1 cellular context compared by ENCODE assay signal in the genomic region with DNA sequence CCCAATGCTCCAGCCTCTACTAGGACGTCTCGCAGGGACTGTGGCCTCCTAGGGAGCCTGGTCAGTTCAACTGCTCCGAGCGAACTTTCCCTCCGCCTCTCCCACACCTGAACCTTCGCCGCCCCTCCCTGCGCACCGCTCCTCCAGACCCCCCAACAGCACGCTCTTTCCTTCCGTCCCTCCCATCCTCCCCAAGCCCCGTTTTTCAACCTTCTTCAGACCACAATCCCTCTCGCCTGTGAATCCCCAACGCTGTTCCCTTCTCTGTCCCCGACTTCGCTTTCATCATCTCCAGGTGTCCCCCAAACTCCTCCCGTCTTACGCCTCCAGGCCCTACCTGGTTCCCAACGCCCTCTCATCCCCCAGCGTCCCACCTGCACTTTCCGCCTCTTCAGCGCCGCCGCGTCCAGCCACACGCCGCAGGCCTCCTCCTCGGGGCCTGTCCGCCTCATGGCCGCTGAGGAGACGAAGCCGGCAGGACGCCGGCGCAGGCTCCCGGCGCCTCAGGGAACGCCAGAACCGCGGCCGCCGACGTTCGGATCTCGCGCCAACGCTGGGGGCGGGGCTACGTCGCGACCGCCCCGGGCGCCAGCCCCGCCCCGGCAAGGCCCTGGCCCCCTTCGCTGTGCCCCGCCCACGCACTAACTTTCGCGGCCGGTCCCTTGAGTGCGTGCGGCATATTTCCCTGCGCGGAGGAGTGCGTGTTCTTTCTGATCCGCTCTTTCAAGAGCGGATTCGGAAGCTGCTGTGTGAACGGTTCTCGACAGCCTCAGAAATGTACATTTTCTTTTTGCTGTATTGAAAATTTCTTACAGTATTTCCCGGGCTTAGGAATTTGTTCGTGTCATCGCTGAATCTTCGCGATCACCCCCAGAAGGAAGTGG.
A peak's percentile ranks its signal among the peaks of the same experiment; 100 is the strongest.
TF ChIP-seq lines count a peak whose summit lies in the region.

A gene with protein sequence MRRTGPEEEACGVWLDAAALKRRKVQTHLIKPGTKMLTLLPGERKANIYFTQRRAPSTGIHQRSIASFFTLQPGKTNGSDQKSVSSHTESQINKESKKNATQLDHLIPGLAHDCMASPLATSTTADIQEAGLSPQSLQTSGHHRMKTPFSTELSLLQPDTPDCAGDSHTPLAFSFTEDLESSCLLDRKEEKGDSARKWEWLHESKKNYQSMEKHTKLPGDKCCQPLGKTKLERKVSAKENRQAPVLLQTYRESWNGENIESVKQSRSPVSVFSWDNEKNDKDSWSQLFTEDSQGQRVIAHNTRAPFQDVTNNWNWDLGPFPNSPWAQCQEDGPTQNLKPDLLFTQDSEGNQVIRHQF (minus strand): TSS at position 552 of the 884 bp plus-strand sequence. CDS start 100 bp downstream, at position 452.

TF ChIP-seq in GM12878, 131 proteins besides CTCF, POLR2A, EP300 and RAD21 (continued from another document and continues in another):
- TF ChIP-seq, protein P1, sequence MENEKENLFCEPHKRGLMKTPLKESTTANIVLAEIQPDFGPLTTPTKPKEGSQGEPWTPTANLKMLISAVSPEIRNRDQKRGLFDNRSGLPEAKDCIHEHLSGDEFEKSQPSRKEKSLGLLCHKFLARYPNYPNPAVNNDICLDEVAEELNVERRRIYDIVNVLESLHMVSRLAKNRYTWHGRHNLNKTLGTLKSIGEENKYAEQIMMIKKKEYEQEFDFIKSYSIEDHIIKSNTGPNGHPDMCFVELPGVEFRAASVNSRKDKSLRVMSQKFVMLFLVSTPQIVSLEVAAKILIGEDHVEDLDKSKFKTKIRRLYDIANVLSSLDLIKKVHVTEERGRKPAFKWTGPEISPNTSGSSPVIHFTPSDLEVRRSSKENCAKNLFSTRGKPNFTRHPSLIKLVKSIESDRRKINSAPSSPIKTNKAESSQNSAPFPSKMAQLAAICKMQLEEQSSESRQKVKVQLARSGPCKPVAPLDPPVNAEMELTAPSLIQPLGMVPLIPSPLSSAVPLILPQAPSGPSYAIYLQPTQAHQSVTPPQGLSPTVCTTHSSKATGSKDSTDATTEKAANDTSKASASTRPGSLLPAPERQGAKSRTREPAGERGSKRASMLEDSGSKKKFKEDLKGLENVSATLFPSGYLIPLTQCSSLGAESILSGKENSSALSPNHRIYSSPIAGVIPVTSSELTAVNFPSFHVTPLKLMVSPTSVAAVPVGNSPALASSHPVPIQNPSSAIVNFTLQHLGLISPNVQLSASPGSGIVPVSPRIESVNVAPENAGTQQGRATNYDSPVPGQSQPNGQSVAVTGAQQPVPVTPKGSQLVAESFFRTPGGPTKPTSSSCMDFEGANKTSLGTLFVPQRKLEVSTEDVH (IDR thresholded peaks at IDR 0.05; ENCODE audit: low read depth, partially characterized antibody): no peak
- TF ChIP-seq NBN (IDR thresholded peaks at IDR 0.05) (peak; percentile 70), POLR2AphosphoS2 (IDR thresholded peaks at IDR 0.05; ENCODE audit: low read depth, low read length) (peak; percentile 78), NR2C1 (IDR thresholded peaks at IDR 0.05) (no peak), BRCA1 (IDR thresholded peaks at IDR 0.05; ENCODE audit: low read depth, low read length) (no peak), CREM (IDR thresholded peaks at IDR 0.05; ENCODE audit: low read depth) (peak; percentile 58; the same call in 1 of the 2 replicates), HCFC1 (IDR thresholded peaks at IDR 0.05; ENCODE audit: low read length) (peak; percentile 14; the same call in 1 of the 2 replicates), YY1 (IDR thresholded peaks at IDR 0.05; ENCODE audit: low read depth, low read length) (peak; percentile 71; the same call in 1 of the 2 replicates), EED (IDR thresholded peaks at IDR 0.05; ENCODE audit: low read depth) (peak; percentile 20), CBFB (IDR thresholded peaks at IDR 0.05; ENCODE audit: low read depth) (peak; percentile 55; the same call in 1 of the 2 replicates), HDGF (IDR thresholded peaks at IDR 0.05) (peak; percentile 95; the same call in 1 of the 2 replicates), TARDBP (IDR thresholded peaks at IDR 0.05; ENCODE audit: borderline replicate concordance) (no peak), SMAD5 (IDR thresholded peaks at IDR 0.05; ENCODE audit: low read depth) (no peak; the same call in 1 of the 2 replicates), NRF1 (conservative IDR thresholded peaks at IDR 0.05; ENCODE audit: low read depth, low read length) (no peak), ZNF24 (IDR thresholded peaks at IDR 0.05) (0 out of 2 replicates have a peak, but pooled peaks have one; percentile 39), TCF3 (IDR thresholded peaks at IDR 0.05; ENCODE audit: borderline replicate concordance, insufficient read depth, low read depth, low read length) (peak; percentile 50; the same call in 1 of the 2 replicates), ZNF217 (IDR thresholded peaks at IDR 0.05) (no peak), CEBPB (IDR thresholded peaks at IDR 0.05; ENCODE audit: borderline replicate concordance in 1 of 2, low read depth in 2 of 2, low read length in 2 of 2) (no peak), TBL1XR1 (IDR thresholded peaks at IDR 0.05; ENCODE audit: low read depth, low read length) (no peak), MXI1 (IDR thresholded peaks at IDR 0.05; ENCODE audit: low read depth, low read length) (peak; percentile 88; the same call in 1 of the 2 replicates), STAT3 (IDR thresholded peaks at IDR 0.05; ENCODE audit: low read depth, low read length) (no peak), ZNF274 (IDR thresholded peaks at IDR 0.05; ENCODE audit: insufficient read depth, insufficient read length) (no peak), PML (IDR thresholded peaks at IDR 0.05; ENCODE audit: low read length) (peak; percentile 95; the same call in 1 of the 2 replicates), GABPA (IDR thresholded peaks at IDR 0.05; ENCODE audit: low read depth) (no peak), MTA3 (IDR thresholded peaks at IDR 0.05; ENCODE audit: borderline replicate concordance, low read length) (no peak; the same call in 1 of the 2 replicates), HDAC6 (IDR thresholded peaks at IDR 0.05; ENCODE audit: unreplicated experiment) (no peak), ZNF207 (IDR thresholded peaks at IDR 0.05; ENCODE audit: borderline replicate concordance) (peak; percentile 63; the same call in 1 of the 2 replicates), RUNX3 (IDR thresholded peaks at IDR 0.05; ENCODE audit: low read length) (no peak; the same call in 1 of the 2 replicates), PAX5 (IDR thresholded peaks at IDR 0.05; ENCODE audit: borderline replicate concordance, low read depth, low read length) (no peak), ZBED1 (IDR thresholded peaks at IDR 0.05; ENCODE audit: borderline replicate concordance) (no peak), MTA2 (IDR thresholded peaks at IDR 0.05; ENCODE audit: low read depth) (no peak), SMAD1 (IDR thresholded peaks at IDR 0.05; ENCODE audit: low read depth, partially characterized antibody) (no peak), ATF7 (IDR thresholded peaks at IDR 0.05; ENCODE audit: low read depth) (peak; percentile 77), NR2F1 (conservative IDR thresholded peaks at IDR 0.05) (no peak; the same call in 1 of the 2 replicates), SMARCA5 (IDR thresholded peaks at IDR 0.05) (0 out of 2 replicates have a peak, but pooled peaks have one; percentile 71), NFIC (IDR thresholded peaks at IDR 0.05; ENCODE audit: low read depth, low read length) (no peak), GATAD2B (conservative IDR thresholded peaks at IDR 0.05; ENCODE audit: low read depth) (peak; percentile 68), YBX1 (IDR thresholded peaks at IDR 0.05) (no peak), SRF (IDR thresholded peaks at IDR 0.05; ENCODE audit: low read depth in 2 of 2, low read length in 2 of 2) (no peak), KLF5 (IDR thresholded peaks at IDR 0.05; ENCODE audit: partially characterized antibody) (peak; percentile 77), CHD1 (IDR thresholded peaks at IDR 0.05; ENCODE audit: low read depth, low read length) (no peak), POLR2AphosphoS5 (IDR thresholded peaks at IDR 0.05; ENCODE audit: low read length) (peak; percentile 90)
- TF ChIP-seq, protein P2, sequence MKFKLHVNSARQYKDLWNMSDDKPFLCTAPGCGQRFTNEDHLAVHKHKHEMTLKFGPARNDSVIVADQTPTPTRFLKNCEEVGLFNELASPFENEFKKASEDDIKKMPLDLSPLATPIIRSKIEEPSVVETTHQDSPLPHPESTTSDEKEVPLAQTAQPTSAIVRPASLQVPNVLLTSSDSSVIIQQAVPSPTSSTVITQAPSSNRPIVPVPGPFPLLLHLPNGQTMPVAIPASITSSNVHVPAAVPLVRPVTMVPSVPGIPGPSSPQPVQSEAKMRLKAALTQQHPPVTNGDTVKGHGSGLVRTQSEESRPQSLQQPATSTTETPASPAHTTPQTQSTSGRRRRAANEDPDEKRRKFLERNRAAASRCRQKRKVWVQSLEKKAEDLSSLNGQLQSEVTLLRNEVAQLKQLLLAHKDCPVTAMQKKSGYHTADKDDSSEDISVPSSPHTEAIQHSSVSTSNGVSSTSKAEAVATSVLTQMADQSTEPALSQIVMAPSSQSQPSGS (IDR thresholded peaks at IDR 0.05; ENCODE audit: low read length): no peak
- TF ChIP-seq, protein P3, sequence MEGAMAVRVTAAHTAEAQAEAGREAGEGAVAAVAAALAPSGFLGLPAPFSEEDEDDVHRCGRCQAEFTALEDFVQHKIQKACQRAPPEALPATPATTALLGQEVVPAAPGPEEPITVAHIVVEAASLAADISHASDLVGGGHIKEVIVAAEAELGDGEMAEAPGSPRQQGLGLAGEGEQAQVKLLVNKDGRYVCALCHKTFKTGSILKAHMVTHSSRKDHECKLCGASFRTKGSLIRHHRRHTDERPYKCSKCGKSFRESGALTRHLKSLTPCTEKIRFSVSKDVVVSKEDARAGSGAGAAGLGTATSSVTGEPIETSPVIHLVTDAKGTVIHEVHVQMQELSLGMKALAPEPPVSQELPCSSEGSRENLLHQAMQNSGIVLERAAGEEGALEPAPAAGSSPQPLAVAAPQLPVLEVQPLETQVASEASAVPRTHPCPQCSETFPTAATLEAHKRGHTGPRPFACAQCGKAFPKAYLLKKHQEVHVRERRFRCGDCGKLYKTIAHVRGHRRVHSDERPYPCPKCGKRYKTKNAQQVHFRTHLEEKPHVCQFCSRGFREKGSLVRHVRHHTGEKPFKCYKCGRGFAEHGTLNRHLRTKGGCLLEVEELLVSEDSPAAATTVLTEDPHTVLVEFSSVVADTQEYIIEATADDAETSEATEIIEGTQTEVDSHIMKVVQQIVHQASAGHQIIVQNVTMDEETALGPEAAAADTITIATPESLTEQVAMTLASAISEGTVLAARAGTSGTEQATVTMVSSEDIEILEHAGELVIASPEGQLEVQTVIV (IDR thresholded peaks at IDR 0.05; ENCODE audit: borderline replicate concordance, partially characterized antibody): no peak
- TF ChIP-seq, protein P4, sequence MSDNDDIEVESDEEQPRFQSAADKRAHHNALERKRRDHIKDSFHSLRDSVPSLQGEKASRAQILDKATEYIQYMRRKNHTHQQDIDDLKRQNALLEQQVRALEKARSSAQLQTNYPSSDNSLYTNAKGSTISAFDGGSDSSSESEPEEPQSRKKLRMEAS (IDR thresholded peaks at IDR 0.05; ENCODE audit: low read depth, low read length): no peak; the same call in 1 of the 2 replicates
- TF ChIP-seq, protein P5, sequence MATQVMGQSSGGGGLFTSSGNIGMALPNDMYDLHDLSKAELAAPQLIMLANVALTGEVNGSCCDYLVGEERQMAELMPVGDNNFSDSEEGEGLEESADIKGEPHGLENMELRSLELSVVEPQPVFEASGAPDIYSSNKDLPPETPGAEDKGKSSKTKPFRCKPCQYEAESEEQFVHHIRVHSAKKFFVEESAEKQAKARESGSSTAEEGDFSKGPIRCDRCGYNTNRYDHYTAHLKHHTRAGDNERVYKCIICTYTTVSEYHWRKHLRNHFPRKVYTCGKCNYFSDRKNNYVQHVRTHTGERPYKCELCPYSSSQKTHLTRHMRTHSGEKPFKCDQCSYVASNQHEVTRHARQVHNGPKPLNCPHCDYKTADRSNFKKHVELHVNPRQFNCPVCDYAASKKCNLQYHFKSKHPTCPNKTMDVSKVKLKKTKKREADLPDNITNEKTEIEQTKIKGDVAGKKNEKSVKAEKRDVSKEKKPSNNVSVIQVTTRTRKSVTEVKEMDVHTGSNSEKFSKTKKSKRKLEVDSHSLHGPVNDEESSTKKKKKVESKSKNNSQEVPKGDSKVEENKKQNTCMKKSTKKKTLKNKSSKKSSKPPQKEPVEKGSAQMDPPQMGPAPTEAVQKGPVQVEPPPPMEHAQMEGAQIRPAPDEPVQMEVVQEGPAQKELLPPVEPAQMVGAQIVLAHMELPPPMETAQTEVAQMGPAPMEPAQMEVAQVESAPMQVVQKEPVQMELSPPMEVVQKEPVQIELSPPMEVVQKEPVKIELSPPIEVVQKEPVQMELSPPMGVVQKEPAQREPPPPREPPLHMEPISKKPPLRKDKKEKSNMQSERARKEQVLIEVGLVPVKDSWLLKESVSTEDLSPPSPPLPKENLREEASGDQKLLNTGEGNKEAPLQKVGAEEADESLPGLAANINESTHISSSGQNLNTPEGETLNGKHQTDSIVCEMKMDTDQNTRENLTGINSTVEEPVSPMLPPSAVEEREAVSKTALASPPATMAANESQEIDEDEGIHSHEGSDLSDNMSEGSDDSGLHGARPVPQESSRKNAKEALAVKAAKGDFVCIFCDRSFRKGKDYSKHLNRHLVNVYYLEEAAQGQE (IDR thresholded peaks at IDR 0.05; ENCODE audit: low read depth, low read length): 0 out of 2 replicates have a peak, but pooled peaks have one; percentile 24
- TF ChIP-seq, protein P6, sequence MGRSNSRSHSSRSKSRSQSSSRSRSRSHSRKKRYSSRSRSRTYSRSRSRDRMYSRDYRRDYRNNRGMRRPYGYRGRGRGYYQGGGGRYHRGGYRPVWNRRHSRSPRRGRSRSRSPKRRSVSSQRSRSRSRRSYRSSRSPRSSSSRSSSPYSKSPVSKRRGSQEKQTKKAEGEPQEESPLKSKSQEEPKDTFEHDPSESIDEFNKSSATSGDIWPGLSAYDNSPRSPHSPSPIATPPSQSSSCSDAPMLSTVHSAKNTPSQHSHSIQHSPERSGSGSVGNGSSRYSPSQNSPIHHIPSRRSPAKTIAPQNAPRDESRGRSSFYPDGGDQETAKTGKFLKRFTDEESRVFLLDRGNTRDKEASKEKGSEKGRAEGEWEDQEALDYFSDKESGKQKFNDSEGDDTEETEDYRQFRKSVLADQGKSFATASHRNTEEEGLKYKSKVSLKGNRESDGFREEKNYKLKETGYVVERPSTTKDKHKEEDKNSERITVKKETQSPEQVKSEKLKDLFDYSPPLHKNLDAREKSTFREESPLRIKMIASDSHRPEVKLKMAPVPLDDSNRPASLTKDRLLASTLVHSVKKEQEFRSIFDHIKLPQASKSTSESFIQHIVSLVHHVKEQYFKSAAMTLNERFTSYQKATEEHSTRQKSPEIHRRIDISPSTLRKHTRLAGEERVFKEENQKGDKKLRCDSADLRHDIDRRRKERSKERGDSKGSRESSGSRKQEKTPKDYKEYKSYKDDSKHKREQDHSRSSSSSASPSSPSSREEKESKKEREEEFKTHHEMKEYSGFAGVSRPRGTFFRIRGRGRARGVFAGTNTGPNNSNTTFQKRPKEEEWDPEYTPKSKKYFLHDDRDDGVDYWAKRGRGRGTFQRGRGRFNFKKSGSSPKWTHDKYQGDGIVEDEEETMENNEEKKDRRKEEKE (IDR thresholded peaks at IDR 0.05): no peak
